Comparison of ENCODE assay signal across 8 cellular contexts in the genomic region with DNA sequence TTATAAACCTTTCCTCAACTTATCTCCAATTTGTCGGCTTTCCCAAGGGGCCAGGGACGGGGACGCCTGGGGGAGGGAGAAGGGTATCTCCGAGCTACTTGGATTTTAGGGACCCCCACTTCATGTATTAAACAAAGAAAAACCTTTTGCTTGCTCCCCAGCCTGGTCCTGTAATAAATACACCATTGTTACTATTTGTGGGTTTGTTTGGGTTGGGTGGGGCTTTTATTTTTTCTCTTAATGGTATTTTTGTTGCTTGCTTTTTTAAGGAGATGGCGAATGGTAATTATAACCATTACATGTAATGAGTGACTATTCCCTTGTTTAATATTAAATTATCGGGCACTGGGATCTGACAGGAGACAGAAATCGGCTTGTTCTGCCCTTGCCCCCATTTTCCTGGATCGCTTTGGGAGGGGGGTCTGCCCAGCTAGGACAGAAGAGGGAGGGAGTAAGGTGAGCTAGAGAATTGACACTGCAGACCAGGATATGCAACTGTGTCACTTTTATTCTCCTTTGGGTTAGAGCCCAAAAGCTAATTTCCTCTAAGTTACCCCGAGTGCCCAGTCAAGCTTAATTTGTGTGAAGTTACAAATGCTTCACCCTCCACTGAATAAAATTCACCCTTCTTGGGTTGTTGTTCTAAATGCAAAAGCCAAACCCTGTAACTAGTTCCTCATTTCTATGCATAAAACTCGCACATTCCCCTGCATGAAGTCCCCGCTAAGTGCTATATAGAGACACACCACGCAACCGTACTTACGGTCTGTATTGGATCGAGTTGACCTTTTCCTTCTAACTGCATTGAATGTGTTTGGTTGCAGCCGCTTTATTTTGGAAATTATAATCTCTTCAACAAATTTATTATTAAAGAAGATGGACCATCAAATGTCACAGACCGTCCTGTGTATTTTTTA. TPM values are rescaled to one million over a fixed set of nuclear protein-coding genes. Genes with fewer than 3 reads are reported as not detected.
DNase-seq lines count a peak whose midpoint lies in the region; ATAC-seq and TF ChIP-seq lines count a peak whose summit lies in the region.

No MANE protein-coding gene starts in this region.

- TF ChIP-seq CTCF in SK-N-SH (IDR thresholded peaks at IDR 0.05) = no peak
- no peak for TF ChIP-seq CTCF in fibroblast of the aortic adventitia (IDR thresholded peaks at IDR 0.05; ENCODE audit: insufficient read depth, low read length)
- TF ChIP-seq CTCF in ovary (IDR thresholded peaks at IDR 0.05) = no peak

- H3K4me3 ChIP-seq in BLaER1 (peak overlapping the region; percentile 91), SK-N-SH (ENCODE audit: low read depth in 2 of 2, low read length in 1 of 2) (peak overlapping the region; percentile 67 to 92), fibroblast of the aortic adventitia (ENCODE audit: low read depth, low read length) (peak overlapping the region; percentile 62), ovary (peak overlapping the region; percentile 69)

- H3K27me3 ChIP-seq in BLaER1 (no peaks in the 10 kb centered on the region), SK-N-SH (ENCODE audit: insufficient read depth) (no peaks in the 10 kb centered on the region), ovary (no peaks in the 10 kb centered on the region)

- H3K4me2 ChIP-seq in BLaER1 = peak overlapping the region; percentile 90
- H3K4me2 ChIP-seq in SK-N-SH = peak overlapping the region; percentile 93

- H3K36me3 ChIP-seq in BLaER1 (peaks cover 18% of the 10 kb centered on the region), SK-N-SH (replicated peaks in 1 of 2; ENCODE audit: control insufficient read depth in 1 of 2, insufficient read depth in 2 of 2, low read length in 1 of 2) (no peaks in the 10 kb centered on the region), ovary (no peaks in the 10 kb centered on the region)

- peak; percentile 49 for ATAC-seq in GM19351 (IDR thresholded peaks at IDR 0.05; ENCODE audit: unreplicated experiment)
- peak; percentile 47 for ATAC-seq in HG03432 (IDR thresholded peaks at IDR 0.05; ENCODE audit: unreplicated experiment)
- no peak for ATAC-seq in HG03097 (IDR thresholded peaks at IDR 0.05; ENCODE audit: low FRiP score, unreplicated experiment)

- H3F3A ChIP-seq in SK-N-SH (replicated peaks; ENCODE audit: insufficient read depth) = peaks cover 18% of the 10 kb centered on the region

- H3K4me1 ChIP-seq in BLaER1 = peaks cover 23% of the 10 kb centered on the region
- H3K4me1 ChIP-seq in SK-N-SH (ENCODE audit: control insufficient read depth in 1 of 2, insufficient read depth in 2 of 2, low read depth in 1 of 2, low read length in 1 of 2) = peaks cover 0 to 26% of the 10 kb centered on the region in 2 experiments; a peak in 2 of 4 replicates
- peaks cover 3% of the 10 kb centered on the region for H3K4me1 ChIP-seq in ovary (ENCODE audit: insufficient read depth)

- TF ChIP-seq POLR2A in ovary (IDR thresholded peaks at IDR 0.05) = no peak

- 2% methylated on average over 17 of the region's 17 CpGs for whole genome bisulfite sequencing in SK-N-SH (ENCODE audit: low lambda C conversion rate)
- 1% methylated on average over 17 of the region's 17 CpGs for WGBS in ovary, 3 donors

- H3K9ac ChIP-seq in BLaER1 (peak overlapping the region; percentile 90), SK-N-SH (peak overlapping the region; percentile 84)

- CTCF ChIA-PET in SK-N-SH (lab: Yijun Ruan, JAX) = interaction anchor here (0.7 to 1.5 kb wide), 5 partner anchors 16 to 557 kb away, joined by 3 read pairs; no protein-coding TSS in a partner anchor

- DNase-seq in SK-N-SH (no peak), fibroblast of the aortic adventitia (ENCODE audit: low read depth) (peak; percentile 53), ovary (no peak), NK-92 (lab: John Stamatoyannopoulos, UW; ENCODE audit: unreplicated experiment) (no peak)

- H4K20me1 ChIP-seq in BLaER1 (peaks cover 16% of the 10 kb centered on the region), SK-N-SH (ENCODE audit: insufficient read depth) (no peaks in the 10 kb centered on the region)

- POLR2A ChIA-PET in SK-N-SH (lab: Yijun Ruan, JAX) = interaction anchor here (0.5 to 3.9 kb wide), 41 partner anchors 9 to 1902 kb away, joined by 3 to 61 read pairs (median 4); no protein-coding TSS in a partner anchor

- no peak for TF ChIP-seq RAD21 in SK-N-SH (IDR thresholded peaks at IDR 0.05; ENCODE audit: low read length)

- TF ChIP-seq EP300 in SK-N-SH (IDR thresholded peaks at IDR 0.05; ENCODE audit: borderline replicate concordance in 1 of 2, low read depth in 1 of 2, low read length in 1 of 2) (no peak), ovary (IDR thresholded peaks at IDR 0.05) (no peak)

- H2AFZ ChIP-seq in SK-N-SH (ENCODE audit: low read depth) = peak overlapping the region; percentile 94

- peaks cover 2% of the 10 kb centered on the region; the same call in 1 of the 2 replicates for H3K79me2 ChIP-seq in SK-N-SH (ENCODE audit: insufficient read depth)

- H3K9me3 ChIP-seq in BLaER1 = peaks cover 4% of the 10 kb centered on the region; the same call in 1 of the 2 replicates
- H3K9me3 ChIP-seq in SK-N-SH = no peaks in the 10 kb centered on the region
- no peaks in the 10 kb centered on the region for H3K9me3 ChIP-seq in ovary

- intact Hi-C loops in ovary (cut with DNase I) = loop anchor here in 1 of 4 donors (10.0 kb wide), 1 partner anchor 93 kb away; no protein-coding TSS in a partner anchor

- H3K27ac ChIP-seq in BLaER1 = peak overlapping the region; percentile 89
- peak overlapping the region; percentile 85 to 97 for H3K27ac ChIP-seq in SK-N-SH (ENCODE audit: low read depth in 2 of 2, low read length in 1 of 2)
- H3K27ac ChIP-seq in ovary = peak overlapping the region; percentile 62 to 87

- H3K9me2 ChIP-seq in SK-N-SH = no peaks in the 10 kb centered on the region

TF ChIP-seq in SK-N-SH, 30 proteins besides CTCF, POLR2A, EP300 and RAD21:
- TF ChIP-seq RCOR1 (IDR thresholded peaks at IDR 0.05; ENCODE audit: low read length) (peak; percentile 67; the same call in 1 of the 2 replicates), SIN3A (IDR thresholded peaks at IDR 0.05; ENCODE audit: borderline replicate concordance, low read depth, low read length) (0 out of 2 replicates have a peak, but pooled peaks have one; percentile 8), GATA2 (CRISPR knock-in tag; IDR thresholded peaks at IDR 0.05) (0 out of 2 replicates have a peak, but pooled peaks have one; percentile 17), RFX5 (IDR thresholded peaks at IDR 0.05; ENCODE audit: low read length) (no peak), NRF1 (IDR thresholded peaks at IDR 0.05; ENCODE audit: low read depth, low read length) (no peak), MXI1 (IDR thresholded peaks at IDR 0.05; ENCODE audit: low read depth, low read length) (0 out of 2 replicates have a peak, but pooled peaks have one; percentile 6)
- TF ChIP-seq, protein P1, sequence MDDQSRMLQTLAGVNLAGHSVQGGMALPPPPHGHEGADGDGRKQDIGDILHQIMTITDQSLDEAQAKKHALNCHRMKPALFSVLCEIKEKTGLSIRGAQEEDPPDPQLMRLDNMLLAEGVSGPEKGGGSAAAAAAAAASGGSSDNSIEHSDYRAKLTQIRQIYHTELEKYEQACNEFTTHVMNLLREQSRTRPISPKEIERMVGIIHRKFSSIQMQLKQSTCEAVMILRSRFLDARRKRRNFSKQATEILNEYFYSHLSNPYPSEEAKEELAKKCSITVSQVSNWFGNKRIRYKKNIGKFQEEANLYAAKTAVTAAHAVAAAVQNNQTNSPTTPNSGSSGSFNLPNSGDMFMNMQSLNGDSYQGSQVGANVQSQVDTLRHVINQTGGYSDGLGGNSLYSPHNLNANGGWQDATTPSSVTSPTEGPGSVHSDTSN (IDR thresholded peaks at IDR 0.05) = 0 out of 2 replicates have a peak, but pooled peaks have one; percentile 33

RNA-seq across cellular contexts. Expression of a gene that starts 1.6 kb away (rescaled TPM):
- polyA plus RNA-seq in SK-N-SH (2012; rRNA removed) (4.9 and 5.2 TPM in 2 replicates), ovary (10 to 100 TPM in 1 of 2 donors, 1 to 10 TPM in 1; 7.5 to 10.5 TPM)
- 3.6 and 4.6 TPM in 2 replicates for polyA plus RNA-seq in SK-N-SH (2012; cell fraction: cytosol; rRNA removed)
- 6.3 and 8.8 TPM in 2 replicates for polyA plus RNA-seq in SK-N-SH (2012; cell fraction: nucleus; rRNA removed)
- total RNA-seq in fibroblast of the aortic adventitia (ENCODE audit: low replicate concordance) (20.4 and 30.3 TPM in 2 replicates), ovary (10 to 100 TPM; 11.1 to 26.8 (median 15.5) TPM)
